In genomic region chr7:100655908-100656674, GRCh38 we compare ENCODE assay signal across 1 cellular context.
TF ChIP-seq lines count a peak whose summit lies in the region.

Gene ACTL6B, minus strand, starts transcription at chr7:100656448. Its CDS starts 94 bp downstream, at chr7:100656354.

TF ChIP-seq in K562, 482 proteins besides CTCF, POLR2A, EP300 and RAD21 (continued from another document and continues in another):
- no peak for TF ChIP-seq HOXB6 (CRISPR knock-in tag; IDR thresholded peaks at IDR 0.05; ENCODE audit: borderline replicate concordance)
- peak; percentile 99 for TF ChIP-seq EHMT2 (IDR thresholded peaks at IDR 0.05)
- no peak for TF ChIP-seq SRSF1 (IDR thresholded peaks at IDR 0.05; ENCODE audit: low read depth, low read length)
- TF ChIP-seq CREM (IDR thresholded peaks at IDR 0.05; ENCODE audit: low read depth) = peak; percentile 67
- TF ChIP-seq CGGBP1 (CRISPR knock-in tag; IDR thresholded peaks at IDR 0.05) = no peak
- TF ChIP-seq TAF9B (IDR thresholded peaks at IDR 0.05; ENCODE audit: partially characterized antibody) = no peak
- no peak for TF ChIP-seq NRF1 (conservative IDR thresholded peaks at IDR 0.05 in 1 of 2, IDR thresholded peaks at IDR 0.05 in 1 of 2)
- TF ChIP-seq FOXK2 (conservative IDR thresholded peaks at IDR 0.05 in 1 of 2, IDR thresholded peaks at IDR 0.05 in 1 of 2; ENCODE audit: low read depth in 2 of 2) = no peak
- TF ChIP-seq CUX1 (CRISPR knock-in tag; IDR thresholded peaks at IDR 0.05) = no peak
- no peak for TF ChIP-seq ZNF707 (CRISPR knock-in tag; conservative IDR thresholded peaks at IDR 0.05)
- TF ChIP-seq ZBTB8A (IDR thresholded peaks at IDR 0.05; ENCODE audit: partially characterized antibody) = no peak
- peak; percentile 52; the same call in 1 of the 2 replicates for TF ChIP-seq ZBTB40 (IDR thresholded peaks at IDR 0.05)
- TF ChIP-seq ZBTB40 (CRISPR knock-in tag; IDR thresholded peaks at IDR 0.05) = 0 out of 2 replicates have a peak, but pooled peaks have one; percentile 53
- TF ChIP-seq ZBTB1 (CRISPR knock-in tag; IDR thresholded peaks at IDR 0.05; ENCODE audit: borderline replicate concordance, low read depth) = peak; percentile 76; the same call in 1 of the 2 replicates
- no peak for TF ChIP-seq TEAD4 (IDR thresholded peaks at IDR 0.05; ENCODE audit: low read length)
- TF ChIP-seq TEAD4 (CRISPR knock-in tag; IDR thresholded peaks at IDR 0.05; ENCODE audit: borderline replicate concordance) = peak; percentile 86
- TF ChIP-seq HMG20B (CRISPR knock-in tag; IDR thresholded peaks at IDR 0.05) = no peak
- no peak for TF ChIP-seq KDM1A (IDR thresholded peaks at IDR 0.05)
- TF ChIP-seq PML (IDR thresholded peaks at IDR 0.05; ENCODE audit: low read length) = no peak
- no peak for TF ChIP-seq ZKSCAN3 (CRISPR knock-in tag; IDR thresholded peaks at IDR 0.05)
- no peak for TF ChIP-seq HNRNPK (IDR thresholded peaks at IDR 0.05; ENCODE audit: low read depth, low read length, poor library complexity, severe bottlenecking)
- TF ChIP-seq MLLT1 (IDR thresholded peaks at IDR 0.05) = peak in 1 of 2 experiments; percentile 97; a peak in 2 of 4 replicates
- no peak for TF ChIP-seq ETV1 (tag; conservative IDR thresholded peaks at IDR 0.05; ENCODE audit: low read depth)
- TF ChIP-seq NR2F6 (CRISPR knock-in tag; IDR thresholded peaks at IDR 0.05) = no peak
- no peak for TF ChIP-seq SP2 (IDR thresholded peaks at IDR 0.05; ENCODE audit: extremely low read depth, low read depth, low read length, poor library complexity, severe bottlenecking)
- TF ChIP-seq TAF1 (IDR thresholded peaks at IDR 0.05; ENCODE audit: control insufficient read depth, extremely low read depth, insufficient read depth, low read length, severe bottlenecking) = no peak
- no peak for TF ChIP-seq SFPQ (IDR thresholded peaks at IDR 0.05; ENCODE audit: low read depth, low read length)
- no peak for TF ChIP-seq KDM2B (CRISPR knock-in tag; IDR thresholded peaks at IDR 0.05)
- TF ChIP-seq COPS2 (conservative IDR thresholded peaks at IDR 0.05) = no peak
- no peak for TF ChIP-seq POLR2AphosphoS5 (IDR thresholded peaks at IDR 0.05; ENCODE audit: control insufficient read depth, insufficient read depth, low read depth, low read length)
- TF ChIP-seq PHF20 (IDR thresholded peaks at IDR 0.05; ENCODE audit: partially characterized antibody) = no peak
- peak; percentile 76; the same call in 1 of the 2 replicates for TF ChIP-seq TOE1 (IDR thresholded peaks at IDR 0.05; ENCODE audit: borderline replicate concordance)
- TF ChIP-seq TOE1 (CRISPR knock-in tag; IDR thresholded peaks at IDR 0.05; ENCODE audit: borderline replicate concordance, low read depth) = no peak
- no peak for TF ChIP-seq XRCC3 (IDR thresholded peaks at IDR 0.05)
- TF ChIP-seq ZNF764 (CRISPR knock-in tag; IDR thresholded peaks at IDR 0.05; ENCODE audit: low read depth) = no peak
- TF ChIP-seq CREB3 (tag; conservative IDR thresholded peaks at IDR 0.05; ENCODE audit: low read depth) = no peak; the same call in 1 of the 2 replicates
- TF ChIP-seq NONO (IDR thresholded peaks at IDR 0.05; ENCODE audit: low read depth in 2 of 2, low read length in 1 of 2) = no peak
- TF ChIP-seq RUNX1 (IDR thresholded peaks at IDR 0.05; ENCODE audit: low read depth) = no peak
- TF ChIP-seq TRIM28 (IDR thresholded peaks at IDR 0.05) = no peak
- 0 out of 2 replicates have a peak, but pooled peaks have one; percentile 17 for TF ChIP-seq SPI1 (IDR thresholded peaks at IDR 0.05; ENCODE audit: borderline replicate concordance, low read depth, low read length)
- TF ChIP-seq ZNF830 (CRISPR knock-in tag; IDR thresholded peaks at IDR 0.05) = no peak
- TF ChIP-seq TBL1XR1 (IDR thresholded peaks at IDR 0.05; ENCODE audit: low read length in 2 of 2) = no peak
- TF ChIP-seq RBM25 (IDR thresholded peaks at IDR 0.05; ENCODE audit: low read depth, low read length, severe bottlenecking) = peak; percentile 77
- TF ChIP-seq ZC3H8 (IDR thresholded peaks at IDR 0.05) = no peak
- TF ChIP-seq SOX6 (IDR thresholded peaks at IDR 0.05) = peak; percentile 74
- peak in 1 of 2 experiments; percentile 89; a peak in 2 of 4 replicates for TF ChIP-seq RCOR1 (IDR thresholded peaks at IDR 0.05; ENCODE audit: borderline replicate concordance in 1 of 2, low read depth in 2 of 2, low read length in 2 of 2)
